In genomic region chr7:47570649-47571050, GRCh38 we compare ENCODE assay signal across 8 cellular contexts. TPM values are rescaled to one million over a fixed set of nuclear protein-coding genes. Genes with fewer than 3 reads are reported as not detected.
A peak's percentile ranks its signal among the peaks of the same experiment; 100 is the strongest.
DNase-seq lines count a peak whose midpoint lies in the region; ATAC-seq and TF ChIP-seq lines count a peak whose summit lies in the region.

No MANE protein-coding gene starts in this region.

- H3K27me3 Mint-ChIP-seq in glutamatergic neuron (ENCODE audit: unreplicated experiment) (peaks cover 7% of the 10 kb centered on the region), progenitor cell of endocrine pancreas (no peaks in the 10 kb centered on the region)
- H3K27me3 Mint-ChIP-seq in activated T-cell treated with anti-CD3 and anti-CD28 coated beads, Interleukin-2, amount 50 U/mL, for 72 hours (ENCODE audit: low read depth): peaks cover 19% of the 10 kb centered on the region
- peaks cover 50% of the 10 kb centered on the region for H3K27me3 Mint-ChIP-seq in stimulated activated naive CD8-positive, alpha-beta T cell treated with anti-CD3 and anti-CD28 coated beads, Interleukin-15, amount 100 ng/mL, for 72 hours

- peak overlapping the region; percentile 3 for H3K4me3 Mint-ChIP-seq in glutamatergic neuron (ENCODE audit: unreplicated experiment)
- peak overlapping the region; percentile 32 for H3K4me3 Mint-ChIP-seq in progenitor cell of endocrine pancreas (ENCODE audit: low read depth)
- H3K4me3 Mint-ChIP-seq in activated T-cell treated with anti-CD3 and anti-CD28 coated beads, Interleukin-2, amount 50 U/mL, for 72 hours: no peak overlapping the region
- no peak overlapping the region for H3K4me3 Mint-ChIP-seq in stimulated activated naive CD8-positive, alpha-beta T cell treated with anti-CD3 and anti-CD28 coated beads, Interleukin-15, amount 100 ng/mL, for 72 hours

- peaks cover 86% of the 10 kb centered on the region for H3K79me2 ChIP-seq in ACC112 (ENCODE audit: control insufficient read depth, insufficient read depth, low read length, unreplicated experiment)

- no peaks in the 10 kb centered on the region for H3K36me3 Mint-ChIP-seq in glutamatergic neuron (ENCODE audit: unreplicated experiment)
- peaks cover 11% of the 10 kb centered on the region for H3K36me3 Mint-ChIP-seq in progenitor cell of endocrine pancreas (ENCODE audit: insufficient read depth)
- H3K36me3 Mint-ChIP-seq in activated T-cell treated with anti-CD3 and anti-CD28 coated beads, Interleukin-2, amount 50 U/mL, for 72 hours (ENCODE audit: insufficient read depth in 2 of 2): no peaks in the 10 kb centered on the region

- ATAC-seq in SK-N-SH treated with all-trans-retinoic acid at 6 μM for 48 hours (no peak), GM18517 (IDR thresholded peaks at IDR 0.05; ENCODE audit: unreplicated experiment) (no peak)
- no peak for ATAC-seq in activated T-cell treated with anti-CD3 and anti-CD28 coated beads, Interleukin-2, amount 50 U/mL, for 72 hours (replicated peaks in 1 of 2)
- no peak for ATAC-seq in stimulated activated naive CD8-positive, alpha-beta T cell treated with anti-CD3 and anti-CD28 coated beads, Interleukin-15, amount 100 ng/mL, for 72 hours

- peaks cover 9% of the 10 kb centered on the region; the same call in 1 of the 2 replicates for H3K36me3 ChIP-seq in ACC112 (ENCODE audit: insufficient read depth, low read length)

- DNase-seq in glutamatergic neuron (no peak), progenitor cell of endocrine pancreas (ENCODE audit: low spot score, unreplicated experiment) (no peak)
- DNase-seq in activated T-cell treated with anti-CD3 and anti-CD28 coated beads, Interleukin-2, amount 50 U/mL, for 72 hours: no peak
- DNase-seq in activated CD4-positive, alpha-beta T cell treated with anti-CD3 and anti-CD28 coated beads for 1 hour: no peak
- DNase-seq in stimulated activated naive CD8-positive, alpha-beta T cell treated with anti-CD3 and anti-CD28 coated beads, Interleukin-15, amount 100 ng/mL, for 72 hours: no peak

- H3K4me1 ChIP-seq in ACC112 (ENCODE audit: control insufficient read depth, insufficient read depth, low read length, unreplicated experiment): peaks cover 54% of the 10 kb centered on the region

- H2AFZ ChIP-seq in ACC112 (ENCODE audit: low read length, unreplicated experiment): no peak overlapping the region

- H3K4me3 ChIP-seq in ACC112 (ENCODE audit: low read depth, low read length): peak overlapping the region; percentile 41

- peak overlapping the region; percentile 91 for H3K27ac ChIP-seq in ACC112 (ENCODE audit: low read depth, low read length)

- H3K9me3 Mint-ChIP-seq in glutamatergic neuron (ENCODE audit: unreplicated experiment) (peaks cover 4% of the 10 kb centered on the region), progenitor cell of endocrine pancreas (ENCODE audit: low read depth) (no peaks in the 10 kb centered on the region)
- H3K9me3 Mint-ChIP-seq in activated T-cell treated with anti-CD3 and anti-CD28 coated beads, Interleukin-2, amount 50 U/mL, for 72 hours: no peaks in the 10 kb centered on the region
- peaks cover 0 to 6% of the 10 kb centered on the region in 2 donors for H3K9me3 Mint-ChIP-seq in stimulated activated naive CD8-positive, alpha-beta T cell treated with anti-CD3 and anti-CD28 coated beads, Interleukin-15, amount 100 ng/mL, for 72 hours

- H3K4me1 Mint-ChIP-seq in glutamatergic neuron (ENCODE audit: low read depth, unreplicated experiment): peaks cover 12% of the 10 kb centered on the region
- H3K4me1 Mint-ChIP-seq in progenitor cell of endocrine pancreas (ENCODE audit: low read depth): peaks cover 59% of the 10 kb centered on the region
- H3K4me1 Mint-ChIP-seq in activated T-cell treated with anti-CD3 and anti-CD28 coated beads, Interleukin-2, amount 50 U/mL, for 72 hours (ENCODE audit: low read depth): no peaks in the 10 kb centered on the region
- H3K4me1 Mint-ChIP-seq in stimulated activated naive CD8-positive, alpha-beta T cell treated with anti-CD3 and anti-CD28 coated beads, Interleukin-15, amount 100 ng/mL, for 72 hours: peaks cover 17% of the 10 kb centered on the region

- no peak overlapping the region for H3K27ac Mint-ChIP-seq in glutamatergic neuron (ENCODE audit: unreplicated experiment)
- H3K27ac Mint-ChIP-seq in progenitor cell of endocrine pancreas: peak overlapping the region; percentile 95
- no peak overlapping the region for H3K27ac Mint-ChIP-seq in activated T-cell treated with anti-CD3 and anti-CD28 coated beads, Interleukin-2, amount 50 U/mL, for 72 hours
- no peak overlapping the region for H3K27ac Mint-ChIP-seq in stimulated activated naive CD8-positive, alpha-beta T cell treated with anti-CD3 and anti-CD28 coated beads, Interleukin-15, amount 100 ng/mL, for 72 hours

- no peaks in the 10 kb centered on the region for H3K27me3 ChIP-seq in ACC112 (ENCODE audit: insufficient read depth, low read length)

- TF ChIP-seq CTCF in glutamatergic neuron (IDR thresholded peaks at IDR 0.05; ENCODE audit: partially characterized antibody, unreplicated experiment) (no peak), progenitor cell of endocrine pancreas (IDR thresholded peaks at IDR 0.05; ENCODE audit: unreplicated experiment) (no peak)

TF ChIP-seq in SK-N-SH treated with all-trans-retinoic acid at 6 μM for 48 hours, 23 proteins besides CTCF, POLR2A, EP300 and RAD21:
- no peak for TF ChIP-seq POU6F1 (CRISPR knock-in tag; IDR thresholded peaks at IDR 0.05; ENCODE audit: borderline replicate concordance, low read depth)
- no peak for TF ChIP-seq OSR1 (CRISPR knock-in tag; IDR thresholded peaks at IDR 0.05)
- TF ChIP-seq CSDC2 (CRISPR knock-in tag; IDR thresholded peaks at IDR 0.05): 0 out of 2 replicates have a peak, but pooled peaks have one; percentile 21
- TF ChIP-seq SNAI2 (CRISPR knock-in tag; IDR thresholded peaks at IDR 0.05): no peak
- peak; percentile 10; the same call in 1 of the 2 replicates for TF ChIP-seq ISL1 (CRISPR knock-in tag; IDR thresholded peaks at IDR 0.05)
- no peak for TF ChIP-seq TSHZ2 (CRISPR knock-in tag; IDR thresholded peaks at IDR 0.05)

RNA-seq across cellular contexts. Expression of gene TNS3, which starts 11.3 kb away (rescaled TPM):
- total RNA-seq in glutamatergic neuron (ENCODE audit: unreplicated experiment): 3.8 TPM
- 117 and 120 TPM in 2 replicates for total RNA-seq in progenitor cell of endocrine pancreas
- 1 to 10 TPM in 1 of 2 donors, under 1 TPM in 1; 0.29 to 1.2 TPM for total RNA-seq in activated T-cell treated with anti-CD3 and anti-CD28 coated beads, Interleukin-2, amount 50 U/mL, for 72 hours

Comparison
In these comparisons a context has a peak if more than half of its experiments do, and no peak if none do; other contexts are left out.
1. H3K4me3 Mint-ChIP-seq: peak in glutamatergic neuron (single experiment) and progenitor cell of endocrine pancreas (single experiment); none in activated T-cell treated with anti-CD3 and anti-CD28 coated beads, Interleukin-2, amount 50 U/mL, for 72 hours (0 of 2) and stimulated activated naive CD8-positive, alpha-beta T cell treated with anti-CD3 and anti-CD28 coated beads, Interleukin-15, amount 100 ng/mL, for 72 hours (0 of 2).
2. RNA of gene TNS3, which starts 11.3 kb away (total RNA-seq): 117 to 120 TPM in progenitor cell of endocrine pancreas; 3.8 TPM in glutamatergic neuron (single experiment) and 0.29 to 1.2 TPM in activated T-cell treated with anti-CD3 and anti-CD28 coated beads, Interleukin-2, amount 50 U/mL, for 72 hours; every median in the first group is over 10 times any median in the second.